In genomic region chr3:46895204-46895660, GRCh38 we compare ENCODE assay signal across 8 cellular contexts. TPM values are rescaled to one million over a fixed set of nuclear protein-coding genes. Genes with fewer than 3 reads are reported as not detected.
A peak's percentile ranks its signal among the peaks of the same experiment; 100 is the strongest.
DNase-seq lines count a peak whose midpoint lies in the region; ATAC-seq and TF ChIP-seq lines count a peak whose summit lies in the region.

No MANE protein-coding gene starts in this region.

- no peaks in the 10 kb centered on the region for H3K4me1 Mint-ChIP-seq in activated naive CD8-positive, alpha-beta T cell treated with anti-CD3 and anti-CD28 coated beads for 36 hours

- peaks cover 73% of the 10 kb centered on the region for H3K27me3 Mint-ChIP-seq in activated naive CD8-positive, alpha-beta T cell treated with anti-CD3 and anti-CD28 coated beads for 36 hours

- no peak overlapping the region for H3K4me3 ChIP-seq in BJ (ENCODE audit: low read depth, low read length)
- no peak overlapping the region for H3K4me3 ChIP-seq in right atrium auricular region

- POLR2A ChIA-PET in BJ (lab: Charles Lee): no interaction called here

- no peaks in the 10 kb centered on the region for H3K36me3 ChIP-seq in BJ (ENCODE audit: control insufficient read depth, insufficient read depth, low read length)
- no peaks in the 10 kb centered on the region for H3K36me3 ChIP-seq in right atrium auricular region

- H3K27ac Mint-ChIP-seq in activated naive CD8-positive, alpha-beta T cell treated with anti-CD3 and anti-CD28 coated beads for 36 hours: no peak overlapping the region

- H3K9me3 ChIP-seq in right atrium auricular region: no peaks in the 10 kb centered on the region

- no peaks in the 10 kb centered on the region for H3K36me3 Mint-ChIP-seq in activated naive CD8-positive, alpha-beta T cell treated with anti-CD3 and anti-CD28 coated beads for 36 hours

- DNase-seq in BJ (ENCODE audit: low read depth) (no peak), HT-29 (ENCODE audit: low spot score) (peak; percentile 65), SW480 (ENCODE audit: low spot score) (peak; percentile 74), right atrium auricular region (ENCODE audit: low spot score) (peak; percentile 83), NCI-H128 (lab: John Stamatoyannopoulos, UW; ENCODE audit: unreplicated experiment) (no peak)
- peak; percentile 75 for DNase-seq in activated naive CD8-positive, alpha-beta T cell treated with anti-CD3 and anti-CD28 coated beads for 36 hours
- DNase-seq in stimulated activated CD4-positive, alpha-beta T cell treated with anti-CD3 and anti-CD28 coated beads, Interleukin-12 subunit alpha, Interleukin-12 subunit beta, amount 100 ng/mL, for 48 hours (ENCODE audit: low read depth in 2 of 3, low spot score in 1 of 3): peak; percentile 51 to 74 (median 71)

- H3K9me3 Mint-ChIP-seq in activated naive CD8-positive, alpha-beta T cell treated with anti-CD3 and anti-CD28 coated beads for 36 hours: no peaks in the 10 kb centered on the region

- no peak overlapping the region for H3K4me3 Mint-ChIP-seq in activated naive CD8-positive, alpha-beta T cell treated with anti-CD3 and anti-CD28 coated beads for 36 hours

- TF ChIP-seq CTCF in BJ (IDR thresholded peaks at IDR 0.05; ENCODE audit: insufficient read depth, low read depth, low read length): peak; percentile 93
- peak; percentile 77 to 91 for TF ChIP-seq CTCF in right atrium auricular region (IDR thresholded peaks at IDR 0.05)

- no peak overlapping the region for H3K27ac ChIP-seq in right atrium auricular region

- H3K27me3 ChIP-seq in BJ (ENCODE audit: control insufficient read depth, insufficient read depth, low read length) (peaks cover 2% of the 10 kb centered on the region; the same call in 1 of the 2 replicates), right atrium auricular region (no peaks in the 10 kb centered on the region)

- no peak for ATAC-seq in HG03457 (IDR thresholded peaks at IDR 0.05; ENCODE audit: unreplicated experiment)

- CTCF ChIA-PET in BJ (lab: Yijun Ruan, JAX): interaction anchor here (0.6 to 4.8 kb wide), 30 partner anchors 9 to 1079 kb away, joined by 3 to 55 read pairs (median 5); partner anchors contain the start of genes NBEAL2 and PTH1R

- peaks cover 0 to 41% of the 10 kb centered on the region in 2 donors for H3K4me1 ChIP-seq in right atrium auricular region

RNA-seq across cellular contexts. Expression of gene PTH1R, which starts 17.7 kb away (rescaled TPM):
- 1.3 and 2.1 TPM in 2 replicates for polyA plus RNA-seq in BJ (2011; rRNA removed)
- polyA minus RNA-seq in BJ (2011; rRNA and poly(A)+ RNA removed): 1.6 and 1.8 TPM in 2 replicates
- total RNA-seq in HT-29 (2014; rRNA removed; shearing (Covaris generic)): not detected in 2 replicates
- total RNA-seq in activated naive CD8-positive, alpha-beta T cell treated with anti-CD3 and anti-CD28 coated beads for 36 hours: not detected
- total RNA-seq in right atrium auricular region: 10 to 100 TPM in 1 of 2 donors, 1 to 10 TPM in 1; 7.2 to 10.1 TPM

RNA-seq across cellular contexts. Expression of gene MYL3, which starts 32.0 kb away (rescaled TPM):
- 0.97 and 1.0 TPM in 2 replicates for polyA plus RNA-seq in BJ (2011; rRNA removed)
- polyA minus RNA-seq in BJ (2011; rRNA and poly(A)+ RNA removed): 0.38 TPM in 1 of 2 replicates, not detected in the other
- not detected in 2 replicates for total RNA-seq in HT-29 (2014; rRNA removed; shearing (Covaris generic))
- total RNA-seq in activated naive CD8-positive, alpha-beta T cell treated with anti-CD3 and anti-CD28 coated beads for 36 hours: not detected
- 100 to 1,000 TPM; 208 to 223 TPM for total RNA-seq in right atrium auricular region

Comparison
In these comparisons a context has a peak if more than half of its experiments do, and no peak if none do; other contexts are left out.
1. DNase-seq: peak in HT-29 (single experiment), SW480 (single experiment), activated naive CD8-positive, alpha-beta T cell treated with anti-CD3 and anti-CD28 coated beads for 36 hours (single experiment), right atrium auricular region (single experiment) and stimulated activated CD4-positive, alpha-beta T cell treated with anti-CD3 and anti-CD28 coated beads, Interleukin-12 subunit alpha, Interleukin-12 subunit beta, amount 100 ng/mL, for 48 hours (3 of 3); none in BJ (single experiment) and NCI-H128 (single experiment).
2. RNA of gene MYL3, which starts 32.0 kb away (total RNA-seq): 208 to 223 TPM in right atrium auricular region; not detected in HT-29 and not detected in activated naive CD8-positive, alpha-beta T cell treated with anti-CD3 and anti-CD28 coated beads for 36 hours; every median in the first group is over 100 times any median in the second.